In the genomic region with DNA sequence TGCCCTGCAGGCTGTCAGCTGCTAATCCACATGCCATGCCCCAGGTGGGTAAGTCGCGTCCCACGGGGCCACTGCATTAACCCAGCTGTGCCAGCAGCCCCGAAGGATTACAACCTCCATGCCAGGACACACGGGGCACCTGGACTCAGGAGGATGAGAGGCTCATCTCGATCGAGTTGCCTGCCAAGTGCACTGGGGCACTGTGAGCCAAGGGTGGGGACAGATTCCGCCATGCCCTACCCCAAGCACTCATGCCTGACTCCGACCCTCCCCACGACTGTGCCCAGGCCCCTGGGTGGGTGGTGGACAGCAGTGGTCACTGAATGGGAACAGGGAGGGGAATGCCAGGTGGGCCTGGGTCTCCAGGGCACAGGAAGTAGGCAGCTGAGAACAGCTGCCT, we compare ENCODE assay signal across 1 cellular context.
TF ChIP-seq lines count a peak whose summit lies in the region.

No MANE protein-coding gene starts in this region.

TF ChIP-seq in HepG2, 621 proteins besides CTCF, POLR2A, EP300 and RAD21 (continued from another document):
- TF ChIP-seq, protein P1, sequence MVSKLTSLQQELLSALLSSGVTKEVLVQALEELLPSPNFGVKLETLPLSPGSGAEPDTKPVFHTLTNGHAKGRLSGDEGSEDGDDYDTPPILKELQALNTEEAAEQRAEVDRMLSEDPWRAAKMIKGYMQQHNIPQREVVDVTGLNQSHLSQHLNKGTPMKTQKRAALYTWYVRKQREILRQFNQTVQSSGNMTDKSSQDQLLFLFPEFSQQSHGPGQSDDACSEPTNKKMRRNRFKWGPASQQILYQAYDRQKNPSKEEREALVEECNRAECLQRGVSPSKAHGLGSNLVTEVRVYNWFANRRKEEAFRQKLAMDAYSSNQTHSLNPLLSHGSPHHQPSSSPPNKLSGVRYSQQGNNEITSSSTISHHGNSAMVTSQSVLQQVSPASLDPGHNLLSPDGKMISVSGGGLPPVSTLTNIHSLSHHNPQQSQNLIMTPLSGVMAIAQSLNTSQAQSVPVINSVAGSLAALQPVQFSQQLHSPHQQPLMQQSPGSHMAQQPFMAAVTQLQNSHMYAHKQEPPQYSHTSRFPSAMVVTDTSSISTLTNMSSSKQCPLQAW (CRISPR knock-in tag; IDR thresholded peaks at IDR 0.05), result no peak
- TF ChIP-seq NFIB (CRISPR knock-in tag; IDR thresholded peaks at IDR 0.05; ENCODE audit: borderline replicate concordance) (no peak), CHD4 (IDR thresholded peaks at IDR 0.05; ENCODE audit: borderline replicate concordance, low read length) (no peak), RXRB (CRISPR knock-in tag; IDR thresholded peaks at IDR 0.05; ENCODE audit: borderline replicate concordance) (no peak), AGO2 (optimal IDR thresholded peaks at IDR 0.05; ENCODE audit: low read depth, low read length) (peak; percentile 28), SMAD1 (CRISPR knock-in tag; IDR thresholded peaks at IDR 0.05; ENCODE audit: borderline replicate concordance, low read depth) (no peak), CHCHD3 (CRISPR knock-in tag; IDR thresholded peaks at IDR 0.05) (no peak)
TF ChIP-seq in HepG2: peak in this region for 1.
